ENCODE assay signal across 1 cellular context in the genomic region with DNA sequence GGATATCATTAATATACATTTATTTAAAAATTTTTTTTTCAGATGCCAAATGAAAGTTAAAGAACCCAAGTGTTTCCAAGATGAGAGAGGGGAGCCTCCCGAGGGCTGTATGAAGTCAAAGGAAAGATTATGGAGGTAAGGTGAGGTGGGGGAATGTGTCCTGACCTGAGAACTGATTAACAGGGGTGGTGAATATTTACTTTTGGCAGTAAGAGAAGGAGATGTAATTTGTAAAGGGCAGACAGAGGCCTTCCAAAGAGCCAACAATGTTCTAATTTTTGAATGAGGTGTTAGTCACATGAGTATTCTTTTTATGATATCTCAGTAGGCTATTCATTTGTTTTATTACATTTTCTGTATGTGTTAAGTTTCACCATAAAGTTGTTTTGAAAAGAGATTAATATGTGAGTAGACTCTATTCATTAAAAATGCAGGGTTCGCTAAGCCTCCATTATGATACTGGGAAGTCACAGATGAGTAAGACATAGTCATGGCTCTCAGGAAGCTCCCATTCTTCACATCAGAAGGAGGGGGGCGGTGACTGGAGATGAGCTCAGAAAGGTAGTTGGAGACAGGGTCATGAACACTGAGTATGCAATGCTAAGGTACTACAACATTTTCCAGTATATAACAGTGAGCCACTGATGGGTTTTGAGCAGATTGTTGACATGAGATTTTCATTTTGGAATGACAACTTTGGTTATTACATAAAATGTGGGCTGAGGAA.
TF ChIP-seq lines count a peak whose summit lies in the region.

No MANE protein-coding gene starts in this region.

TF ChIP-seq in HEK293, 187 proteins besides CTCF, POLR2A, EP300 and RAD21:
- TF ChIP-seq PRDM10 (tag by site-specific recombination; IDR thresholded peaks at IDR 0.05) (peak; percentile 38; the same call in 1 of the 2 replicates), ZNF707 (tag by site-specific recombination; IDR thresholded peaks at IDR 0.05) (no peak)
